In genomic region chr6:157845493-157846259, GRCh38 we compare ENCODE assay signal across 1 cellular context.
TF ChIP-seq lines count a peak whose summit lies in the region.

No MANE protein-coding gene starts in this region.

TF ChIP-seq in GM12878, 131 proteins besides CTCF, POLR2A, EP300 and RAD21:
- no peak for TF ChIP-seq ZBTB11 (CRISPR knock-in tag; IDR thresholded peaks at IDR 0.05)
